In genomic region chr15:39215006-39215405, GRCh38 we compare ENCODE assay signal across 26 cellular contexts.
DNase-seq lines count a peak whose midpoint lies in the region; ATAC-seq and TF ChIP-seq lines count a peak whose summit lies in the region.
"Had no signal": no experiment of that assay in that cellular context is flagged by ENCODE, and none has a peak within 500 bp of the region (broad histone marks: within the 10 kb centered on the region; RNA-seq: fewer than 3 reads in every experiment).

No MANE protein-coding gene starts in this region.

- H4K8ac ChIP-seq in IMR-90 (ENCODE audit: low read depth in 2 of 2, low read length in 2 of 2), result peak overlapping the region; percentile 49 to 78; a peak in 3 of 4 replicates

- H3K9me3 ChIP-seq in IMR-90 (ENCODE audit: control insufficient read depth, insufficient read depth, low read length), result peaks cover 4% of the 10 kb centered on the region; the same call in 1 of the 2 replicates

- no peak overlapping the region for H3K4me3 Mint-ChIP-seq in osteocyte (ENCODE audit: unreplicated experiment)
- H3K4me3 Mint-ChIP-seq: B cell; CD4-positive, CD25-positive, alpha-beta regulatory T cell; IgD-negative memory B cell had no signal

- no peak overlapping the region for H3K9ac ChIP-seq in IMR-90 (ENCODE audit: low read depth, low read length)

- H2AFZ ChIP-seq in IMR-90 (replicated peaks; ENCODE audit: low read length, poor library complexity), result no peak overlapping the region

- no peak for TF ChIP-seq CTCF in AG10803 (conservative IDR thresholded peaks at IDR 0.05; ENCODE audit: low read length)
- TF ChIP-seq CTCF in IMR-90 (conservative IDR thresholded peaks at IDR 0.05; ENCODE audit: low read depth, low read length), result no peak
- no peak for TF ChIP-seq CTCF in fibroblast of mammary gland (conservative IDR thresholded peaks at IDR 0.05; ENCODE audit: control insufficient read depth, insufficient read depth, low read depth, low read length)
- TF ChIP-seq CTCF in osteocyte (IDR thresholded peaks at IDR 0.05), result no peak

- H3K4me3 ChIP-seq in AG10803 (ENCODE audit: low read length), result no peak overlapping the region
- H3K4me3 ChIP-seq in IMR-90 (ENCODE audit: insufficient read depth, low read depth, low read length), result no peak overlapping the region
- no peak overlapping the region for H3K4me3 ChIP-seq in fibroblast of mammary gland (ENCODE audit: control insufficient read depth, low read depth, low read length)
- H3K4me3 ChIP-seq: MG63 had no signal

- CTCF ChIA-PET in IMR-90 (lab: Yijun Ruan, JAX), result no interaction called here

- H3K27me3 Mint-ChIP-seq in osteocyte (ENCODE audit: unreplicated experiment), result no peaks in the 10 kb centered on the region
- H3K27me3 Mint-ChIP-seq: IgD-negative memory B cell had no signal

- H2BK15ac ChIP-seq in IMR-90 (ENCODE audit: low read depth, low read length), result peak overlapping the region; percentile 75; the same call in 2 of the 3 replicates

- dilution Hi-C loops in IMR-90 (cut with HindIII; ENCODE audit: low sequenced_read_pairs, unreplicated experiment), result no loop called here

- BruUV-seq in IMR-90 (replicated peaks; lab: Mats Ljungman, UMichigan), result no TSS peak

- peak overlapping the region; percentile 91; the same call in 1 of the 2 replicates for H2BK20ac ChIP-seq in IMR-90 (ENCODE audit: low read depth, low read length)

- no CpG with 5 or more reads among the region's 5 CpGs for WGBS in IMR-90 (ENCODE audit: extremely low coverage in 2 of 2, insufficient read length in 1 of 2), 2 experiments

- H3K4ac ChIP-seq in IMR-90 (ENCODE audit: low read depth, low read length), result peak overlapping the region; percentile 82

- H4K91ac ChIP-seq in IMR-90 (ENCODE audit: insufficient read depth, low read depth, low read length), result peak overlapping the region; percentile 40; the same call in 1 of the 2 replicates

- H3K4me1 Mint-ChIP-seq in osteocyte (ENCODE audit: unreplicated experiment), result peaks cover 42% of the 10 kb centered on the region
- H3K4me1 Mint-ChIP-seq: B cell; CD4-positive, CD25-positive, alpha-beta regulatory T cell had no signal

- H3K36me3 ChIP-seq in IMR-90 (ENCODE audit: control insufficient read depth, insufficient read depth, low read length), result no peaks in the 10 kb centered on the region
- H3K36me3 ChIP-seq: MG63 had no signal

- H3K9me1 ChIP-seq in IMR-90 (ENCODE audit: insufficient read depth, low read length), result 0 out of 2 replicates have a peak, but pooled peaks cover 3% of the 10 kb centered on the region

- peak overlapping the region; percentile 84 for H2AK5ac ChIP-seq in IMR-90 (ENCODE audit: low read depth, low read length)

- H3K9me3 Mint-ChIP-seq in osteocyte (ENCODE audit: unreplicated experiment), result peaks cover 19% of the 10 kb centered on the region

- peak overlapping the region; percentile 100 for H2BK120ac ChIP-seq in IMR-90 (ENCODE audit: low read depth, low read length)

- POLR2A ChIA-PET in IMR-90 (lab: Charles Lee; ENCODE audit: unreplicated experiment), result interaction anchor here (1.9 kb wide), 1 partner anchor 366 kb away, joined by 9 read pairs; the partner anchor contains the start of gene THBS1

- no peak for TF ChIP-seq RAD21 in IMR-90 (IDR thresholded peaks at IDR 0.05; ENCODE audit: low read length)

- in situ Hi-C loops in IMR-90 (cut with MboI; ENCODE audit: low sequenced_read_pairs), result no loop called here

- peak overlapping the region; percentile 97 for H4K5ac ChIP-seq in IMR-90 (ENCODE audit: low read depth, low read length)

- H3K4me2 ChIP-seq in IMR-90 (ENCODE audit: low read depth, low read length), result no peak overlapping the region
- H3K4me2 ChIP-seq: SK-N-SH had no signal

- peak overlapping the region; percentile 46 for H3K18ac ChIP-seq in IMR-90 (ENCODE audit: low read depth, low read length)

- peaks cover 10% of the 10 kb centered on the region for H3K4me1 ChIP-seq in IMR-90 (ENCODE audit: control insufficient read depth, insufficient read depth, low read length)

- intact Hi-C loops in IMR-90 (cut with micrococcal nuclease), result no loop called here

- peak overlapping the region; percentile 98 for H2BK5ac ChIP-seq in IMR-90 (ENCODE audit: low read depth, low read length, poor library complexity, severe bottlenecking)

- ATAC-seq in IMR-90 (ENCODE audit: low read depth), result no peak
- no peak for ATAC-seq in HG02763 (IDR thresholded peaks at IDR 0.05; ENCODE audit: unreplicated experiment)
- ATAC-seq in HG03571 (IDR thresholded peaks at IDR 0.05; ENCODE audit: unreplicated experiment), result no peak
- ATAC-seq: HCT116 had no signal

- H3K56ac ChIP-seq in IMR-90 (ENCODE audit: extremely low read depth, insufficient read depth, low read length), result no peak overlapping the region

- peak overlapping the region; percentile 78; the same call in 1 of the 2 replicates for H3K14ac ChIP-seq in IMR-90 (replicated peaks; ENCODE audit: low read depth, low read length)

- H4K20me1 ChIP-seq in IMR-90 (ENCODE audit: insufficient read depth, low read length), result no peaks in the 10 kb centered on the region

- DNase-seq in AG10803 (ENCODE audit: low read depth), result peak; percentile 76
- DNase-seq in IMR-90, result no peak
- DNase-seq in fibroblast of mammary gland (ENCODE audit: low read depth), result peak; percentile 49
- no peak for DNase-seq in osteocyte (ENCODE audit: extremely low spot score, unreplicated experiment)
- no peak for DNase-seq in NCI-H2081 (lab: John Stamatoyannopoulos, UW)
- DNase-seq in C1 segment of cervical spinal cord (lab: John Stamatoyannopoulos, UW), result no peak
- DNase-seq: 8988T; CD4-positive, CD25-positive, alpha-beta regulatory T cell; COR-L47; DMS153; GDM1; Karpas-422; MG63; NCI-H1048; NCI-H146; NCI-H2081 treated with DMSO at 0.1 percent for 48 hours; NCI-H510A; NCI-H748 treated with DMSO at 0.1 percent for 48 hours; NK-92 treated with Interleukin-12 subunit alpha and Interleukin-12 subunit beta, amount 100 ng/mL, for 24 hours; Right ventricle myocardium superior; SK-N-SH had no signal

- H3K27me3 ChIP-seq in IMR-90 (ENCODE audit: control insufficient read depth, insufficient read depth, low read length), result no peaks in the 10 kb centered on the region
- H3K27me3 ChIP-seq: MG63 had no signal

- no peak overlapping the region; the same call in 1 of the 2 replicates for H3K23ac ChIP-seq in IMR-90 (ENCODE audit: low read depth, low read length)

- peak overlapping the region; percentile 88 for H3K27ac Mint-ChIP-seq in osteocyte (ENCODE audit: unreplicated experiment)
- H3K27ac Mint-ChIP-seq: B cell; CD4-positive, CD25-positive, alpha-beta regulatory T cell; IgD-negative memory B cell had no signal

- TF ChIP-seq POLR2A in IMR-90 (IDR thresholded peaks at IDR 0.05; ENCODE audit: low read depth, low read length), result no peak

- peaks cover 11% of the 10 kb centered on the region for H3K36me3 Mint-ChIP-seq in osteocyte (ENCODE audit: unreplicated experiment)
- H3K36me3 Mint-ChIP-seq: CD4-positive, CD25-positive, alpha-beta regulatory T cell; IgD-negative memory B cell had no signal

- H3K27ac ChIP-seq in IMR-90 (ENCODE audit: insufficient read depth, low read length), result peak overlapping the region; percentile 61

- H3K79me1 ChIP-seq in IMR-90 (ENCODE audit: low read depth in 1 of 2, low read length in 2 of 2), result peaks cover 0 to 6% of the 10 kb centered on the region in 2 experiments; a peak in 1 of 4 replicates

- H2AK9ac ChIP-seq in IMR-90 (replicated peaks; ENCODE audit: low read depth, low read length, poor library complexity), result no peak overlapping the region

TF ChIP-seq in IMR-90, 13 proteins besides CTCF, POLR2A, EP300 and RAD21:
- no peak for TF ChIP-seq NFE2L2 (IDR thresholded peaks at IDR 0.05; ENCODE audit: low read depth, low read length)
- no peak for TF ChIP-seq CEBPB (IDR thresholded peaks at IDR 0.05; ENCODE audit: low read depth, low read length)
- TF ChIP-seq SMC3 (IDR thresholded peaks at IDR 0.05; ENCODE audit: low read depth, low read length), result no peak
TF ChIP-seq in IMR-90: peak in this region for 0.

Comparison
In these comparisons a context has a peak if more than half of its experiments do, and no peak if none do; other contexts are left out.
1. DNase-seq: peak in AG10803 (single experiment) and fibroblast of mammary gland (single experiment); none in IMR-90 (single experiment), osteocyte (single experiment), NCI-H2081 (0 of 2) and C1 segment of cervical spinal cord (0 of 14).